ENCODE assay signal across 16 cellular contexts in genomic region chr6:161429921-161430490, GRCh38.
DNase-seq lines count a peak whose midpoint lies in the region; FAIRE-seq and TF ChIP-seq lines count a peak whose summit lies in the region.
"Had no signal": no experiment of that assay in that cellular context is flagged by ENCODE, and none has a peak within 500 bp of the region (broad histone marks: within the 10 kb centered on the region; RNA-seq: fewer than 3 reads in every experiment).

No MANE protein-coding gene starts in this region.

- H2AFZ ChIP-seq in astrocyte (ENCODE audit: low read depth, low read length), result no peak overlapping the region

- DNase-seq in NCI-H2171 treated with DMSO at 0.1 percent for 48 hours (lab: John Stamatoyannopoulos, UW) (peak; percentile 36), NCI-H2171 (lab: John Stamatoyannopoulos, UW) (no peak), LoVo (ENCODE audit: low spot score) (peak; percentile 11), astrocyte (ENCODE audit: low read depth) (no peak), osteocyte (ENCODE audit: extremely low spot score, unreplicated experiment) (no peak), NCI-H774 (lab: John Stamatoyannopoulos, UW) (no peak), right atrium auricular region (ENCODE audit: low spot score) (no peak)
- DNase-seq in activated CD4-positive, alpha-beta T cell treated with anti-CD3 and anti-CD28 coated beads, Interleukin-2, amount 50 U/mL, for 48 hours, result no peak
- DNase-seq: activated CD4-positive, alpha-beta memory T cell treated with anti-CD3 and anti-CD28 coated beads, Interleukin-2, amount 10 ng/mL, durations not matched to agents 7 days and 5 days; activated naive CD4-positive, alpha-beta T cell treated with anti-CD3 and anti-CD28 coated beads, Interleukin-2, amount 50 U/mL, for 16 hours; cortex of kidney; DMS79; kidney glomerular epithelial cell; NCI-H1092 treated with DMSO at 0.1 percent for 48 hours; T-helper 17 cell had no signal

- H3K4me3 ChIP-seq in astrocyte (ENCODE audit: insufficient read depth, low read depth, low read length) (no peak overlapping the region), right atrium auricular region (no peak overlapping the region)
- H3K4me3 ChIP-seq: tibial nerve had no signal

- H3K4me1 ChIP-seq in astrocyte (ENCODE audit: insufficient read depth, low read length), result peaks cover 9% of the 10 kb centered on the region
- peaks cover 0 to 13% of the 10 kb centered on the region in 2 donors for H3K4me1 ChIP-seq in right atrium auricular region

- TF ChIP-seq CTCF in astrocyte (IDR thresholded peaks at IDR 0.05; ENCODE audit: insufficient read depth, low read depth, low read length), result peak; percentile 24
- peak; percentile 39 for TF ChIP-seq CTCF in osteocyte (IDR thresholded peaks at IDR 0.05)
- peak in 1 of 2 donors; percentile 22 for TF ChIP-seq CTCF in right atrium auricular region (IDR thresholded peaks at IDR 0.05)

- no peaks in the 10 kb centered on the region for H3K9me3 ChIP-seq in astrocyte (ENCODE audit: insufficient read depth, low read depth, low read length)
- H3K9me3 ChIP-seq in right atrium auricular region, result no peaks in the 10 kb centered on the region
- H3K9me3 ChIP-seq: tibial nerve had no signal

- no peaks in the 10 kb centered on the region for H3K79me2 ChIP-seq in astrocyte (ENCODE audit: insufficient read depth, low read length)

- H3K27ac Mint-ChIP-seq in astrocyte (ENCODE audit: unreplicated experiment), result no peak overlapping the region
- peak overlapping the region; percentile 34 for H3K27ac Mint-ChIP-seq in osteocyte (ENCODE audit: unreplicated experiment)
- H3K27ac Mint-ChIP-seq: activated CD4-positive, alpha-beta memory T cell treated with anti-CD3 and anti-CD28 coated beads, Interleukin-2, amount 10 ng/mL, durations not matched to agents 7 days and 5 days; T-helper 17 cell had no signal

- no peak for FAIRE-seq in astrocyte (lab: Jason Lieb, UNC)

- peaks cover 2% of the 10 kb centered on the region for H3K36me3 Mint-ChIP-seq in astrocyte (ENCODE audit: low read depth, unreplicated experiment)
- peaks cover 15% of the 10 kb centered on the region for H3K36me3 Mint-ChIP-seq in osteocyte (ENCODE audit: unreplicated experiment)

- no peak overlapping the region for H3K4me3 Mint-ChIP-seq in astrocyte (ENCODE audit: unreplicated experiment)
- H3K4me3 Mint-ChIP-seq in osteocyte (ENCODE audit: unreplicated experiment), result no peak overlapping the region
- H3K4me3 Mint-ChIP-seq: activated CD4-positive, alpha-beta memory T cell treated with anti-CD3 and anti-CD28 coated beads, Interleukin-2, amount 10 ng/mL, durations not matched to agents 7 days and 5 days; T-helper 17 cell had no signal

- H3K4me1 Mint-ChIP-seq in astrocyte (ENCODE audit: low read depth, unreplicated experiment) (peaks cover 12% of the 10 kb centered on the region), osteocyte (ENCODE audit: unreplicated experiment) (peaks cover 24% of the 10 kb centered on the region)
- H3K4me1 Mint-ChIP-seq: activated CD4-positive, alpha-beta memory T cell treated with anti-CD3 and anti-CD28 coated beads, Interleukin-2, amount 10 ng/mL, durations not matched to agents 7 days and 5 days; T-helper 17 cell had no signal

- no peak overlapping the region for H3K4me2 ChIP-seq in astrocyte (ENCODE audit: low read length)

- H3K27me3 ChIP-seq in astrocyte (ENCODE audit: insufficient read depth, low read length) (no peaks in the 10 kb centered on the region), right atrium auricular region (no peaks in the 10 kb centered on the region)
- H3K27me3 ChIP-seq: tibial nerve had no signal

- H3K36me3 ChIP-seq in astrocyte (ENCODE audit: insufficient read depth, low read length) (no peaks in the 10 kb centered on the region), right atrium auricular region (no peaks in the 10 kb centered on the region)
- H3K36me3 ChIP-seq: tibial nerve had no signal

- H3K9me3 Mint-ChIP-seq in astrocyte (ENCODE audit: unreplicated experiment) (peaks cover 12% of the 10 kb centered on the region), osteocyte (ENCODE audit: unreplicated experiment) (peaks cover 15% of the 10 kb centered on the region)
- H3K9me3 Mint-ChIP-seq: activated CD4-positive, alpha-beta memory T cell treated with anti-CD3 and anti-CD28 coated beads, Interleukin-2, amount 10 ng/mL, durations not matched to agents 7 days and 5 days had no signal

- H3K27ac ChIP-seq in astrocyte (ENCODE audit: low read depth, low read length) (no peak overlapping the region), right atrium auricular region (no peak overlapping the region)
- H3K27ac ChIP-seq: tibial nerve had no signal

- H4K20me1 ChIP-seq in astrocyte (ENCODE audit: insufficient read depth, low read length), result no peaks in the 10 kb centered on the region

- H3K27me3 Mint-ChIP-seq in astrocyte (ENCODE audit: low read depth, unreplicated experiment) (no peaks in the 10 kb centered on the region), osteocyte (ENCODE audit: unreplicated experiment) (no peaks in the 10 kb centered on the region)
- H3K27me3 Mint-ChIP-seq: activated CD4-positive, alpha-beta memory T cell treated with anti-CD3 and anti-CD28 coated beads, Interleukin-2, amount 10 ng/mL, durations not matched to agents 7 days and 5 days had no signal

- no peak overlapping the region for H3K9ac ChIP-seq in astrocyte (ENCODE audit: low read length)

Comparison
In these comparisons a context has a peak if more than half of its experiments do, and no peak if none do; other contexts are left out.
1. DNase-seq: peak in NCI-H2171 treated with DMSO at 0.1 percent for 48 hours (single experiment) and LoVo (single experiment); none in NCI-H2171 (single experiment), astrocyte (single experiment), osteocyte (single experiment), NCI-H774 (single experiment), activated CD4-positive, alpha-beta T cell treated with anti-CD3 and anti-CD28 coated beads, Interleukin-2, amount 50 U/mL, for 48 hours (0 of 2) and right atrium auricular region (single experiment).